In genomic region chr16:30533146-30533522, GRCh38 we compare ENCODE assay signal across 12 cellular contexts. TPM values are rescaled to one million over a fixed set of nuclear protein-coding genes. Genes with fewer than 3 reads are reported as not detected.
DNase-seq lines count a peak whose midpoint lies in the region; ATAC-seq, FAIRE-seq and TF ChIP-seq lines count a peak whose summit lies in the region.
"Had no signal": no experiment of that assay in that cellular context is flagged by ENCODE, and none has a peak within 500 bp of the region (broad histone marks: within the 10 kb centered on the region; RNA-seq: fewer than 3 reads in every experiment).

No MANE protein-coding gene starts in this region.

- H3K4me2 ChIP-seq in keratinocyte (ENCODE audit: control insufficient read depth, extremely low read depth, insufficient read depth, low read depth, low read length): peak overlapping the region; percentile 97

- no peak for DNase-seq in activated naive CD4-positive, alpha-beta T cell treated with anti-CD3 and anti-CD28 coated beads for 36 hours
- no peak for DNase-seq in activated naive CD4-positive, alpha-beta T cell treated with Interleukin-2 at 50 U/mL for 16 hours
- no peak for DNase-seq in activated CD4-positive, alpha-beta memory T cell treated with anti-CD3 and anti-CD28 coated beads for 36 hours
- DNase-seq in keratinocyte (ENCODE audit: low read depth, low spot score) (no peak), iPS-NIHi7 (ENCODE audit: extremely low spot score) (no peak), cerebellar cortex (ENCODE audit: low spot score) (no peak)
- no peak for DNase-seq in stimulated activated naive CD8-positive, alpha-beta T cell treated with anti-CD3 and anti-CD28 coated beads, Interleukin-15, amount 100 ng/mL, for 72 hours
- DNase-seq: dorsolateral prefrontal cortex; NK-92 treated with Interleukin-12 subunit alpha and Interleukin-12 subunit beta, amount 100 ng/mL, for 24 hours had no signal

- no peaks in the 10 kb centered on the region for H3K9me3 Mint-ChIP-seq in activated naive CD4-positive, alpha-beta T cell treated with anti-CD3 and anti-CD28 coated beads for 36 hours
- no peaks in the 10 kb centered on the region for H3K9me3 Mint-ChIP-seq in activated CD4-positive, alpha-beta memory T cell treated with anti-CD3 and anti-CD28 coated beads for 36 hours
- H3K9me3 Mint-ChIP-seq in stimulated activated naive CD8-positive, alpha-beta T cell treated with anti-CD3 and anti-CD28 coated beads, Interleukin-15, amount 100 ng/mL, for 72 hours: no peaks in the 10 kb centered on the region

- peaks cover 11% of the 10 kb centered on the region for H3K79me2 ChIP-seq in keratinocyte (ENCODE audit: control insufficient read depth, insufficient read depth, low read length)

- H3K9me3 ChIP-seq in keratinocyte (ENCODE audit: control insufficient read depth, low read depth, low read length): no peaks in the 10 kb centered on the region

- intact Hi-C loops in activated naive CD4-positive, alpha-beta T cell treated with anti-CD3 and anti-CD28 coated beads for 36 hours (cut with micrococcal nuclease): no loop called here
- intact Hi-C loops in activated CD4-positive, alpha-beta memory T cell treated with anti-CD3 and anti-CD28 coated beads for 36 hours (cut with micrococcal nuclease): no loop called here

- CTCF ChIA-PET in activated naive CD4-positive, alpha-beta T cell treated with anti-CD3 and anti-CD28 coated beads for 36 hours (lab: Charles Lee): interaction anchor here (1.4 to 3.5 kb wide), 2 partner anchors 39 to 84 kb away, joined by 9 to 26 read pairs; partner anchors contain the start of gene ZNF688
- CTCF ChIA-PET in activated CD4-positive, alpha-beta memory T cell treated with anti-CD3 and anti-CD28 coated beads for 36 hours (lab: Charles Lee): interaction anchor here (0.6 to 4.3 kb wide), 4 partner anchors 52 to 105 kb away, joined by 3 to 52 read pairs (median 13); partner anchors contain the start of genes DCTPP1 and ZNF785

- H3K4me3 Mint-ChIP-seq in activated naive CD4-positive, alpha-beta T cell treated with anti-CD3 and anti-CD28 coated beads for 36 hours: peak overlapping the region; percentile 72
- H3K4me3 Mint-ChIP-seq in activated CD4-positive, alpha-beta memory T cell treated with anti-CD3 and anti-CD28 coated beads for 36 hours: peak overlapping the region; percentile 74
- H3K4me3 Mint-ChIP-seq in stimulated activated naive CD8-positive, alpha-beta T cell treated with anti-CD3 and anti-CD28 coated beads, Interleukin-15, amount 100 ng/mL, for 72 hours: peak overlapping the region; percentile 92 to 96

- no peak overlapping the region for H3K27ac ChIP-seq in keratinocyte (ENCODE audit: control insufficient read depth, insufficient read depth, low read length)

- H3K9ac ChIP-seq in keratinocyte (ENCODE audit: control insufficient read depth, extremely low read depth, insufficient read depth, low read length): no peak overlapping the region

- peak overlapping the region; percentile 76 for H3K27ac Mint-ChIP-seq in activated naive CD4-positive, alpha-beta T cell treated with anti-CD3 and anti-CD28 coated beads for 36 hours
- peak overlapping the region; percentile 78 for H3K27ac Mint-ChIP-seq in activated CD4-positive, alpha-beta memory T cell treated with anti-CD3 and anti-CD28 coated beads for 36 hours
- H3K27ac Mint-ChIP-seq in stimulated activated naive CD8-positive, alpha-beta T cell treated with anti-CD3 and anti-CD28 coated beads, Interleukin-15, amount 100 ng/mL, for 72 hours: peak overlapping the region; percentile 54 to 89

- POLR2A ChIA-PET in activated CD4-positive, alpha-beta memory T cell treated with anti-CD3 and anti-CD28 coated beads for 36 hours (lab: Charles Lee): interaction anchor here (2.2 to 3.4 kb wide), 6 partner anchors 25 to 101 kb away, joined by 5 to 59 read pairs (median 21); partner anchors contain the start of genes ZNF688, ZNF764 and ZNF785

- peaks cover 53% of the 10 kb centered on the region for H3K4me1 Mint-ChIP-seq in activated naive CD4-positive, alpha-beta T cell treated with anti-CD3 and anti-CD28 coated beads for 36 hours (ENCODE audit: low read depth)
- peaks cover 42% of the 10 kb centered on the region for H3K4me1 Mint-ChIP-seq in activated CD4-positive, alpha-beta memory T cell treated with anti-CD3 and anti-CD28 coated beads for 36 hours (ENCODE audit: low read depth)
- H3K4me1 Mint-ChIP-seq in stimulated activated naive CD8-positive, alpha-beta T cell treated with anti-CD3 and anti-CD28 coated beads, Interleukin-15, amount 100 ng/mL, for 72 hours: peaks cover 63% of the 10 kb centered on the region

- TF ChIP-seq CTCF in keratinocyte (optimal IDR thresholded peaks at IDR 0.05 in 1 of 3, IDR thresholded peaks at IDR 0.05 in 1 of 3, conservative IDR thresholded peaks at IDR 0.05 in 1 of 3; ENCODE audit: extremely low read depth in 1 of 3, insufficient read depth in 2 of 3, low read length in 3 of 3): no peak

- H3K36me3 Mint-ChIP-seq in activated naive CD4-positive, alpha-beta T cell treated with anti-CD3 and anti-CD28 coated beads for 36 hours (ENCODE audit: low read depth): peaks cover 30% of the 10 kb centered on the region
- H3K36me3 Mint-ChIP-seq in activated CD4-positive, alpha-beta memory T cell treated with anti-CD3 and anti-CD28 coated beads for 36 hours: peaks cover 34% of the 10 kb centered on the region

- H3K4me3 ChIP-seq in keratinocyte (ENCODE audit: control insufficient read depth in 2 of 3, extremely low read depth in 1 of 3, insufficient read depth in 2 of 3, low read depth in 1 of 3, low read length in 3 of 3): no peak overlapping the region

- dilution Hi-C loops in keratinocyte (cut with MboI; ENCODE audit: extremely low pct_ligation_motif_present, low sequenced_read_pairs): no loop called here

- no peak for FAIRE-seq in keratinocyte (lab: Jason Lieb, UNC)
- FAIRE-seq: H54 had no signal

- H4K20me1 ChIP-seq in keratinocyte (ENCODE audit: control insufficient read depth, extremely low read depth, insufficient read depth, low read length): no peaks in the 10 kb centered on the region

- H3K36me3 ChIP-seq in keratinocyte (ENCODE audit: control insufficient read depth in 2 of 2, extremely low read depth in 1 of 2, insufficient read depth in 2 of 2, low read length in 2 of 2): no peaks in the 10 kb centered on the region

- no peak for ATAC-seq in stimulated activated naive CD8-positive, alpha-beta T cell treated with anti-CD3 and anti-CD28 coated beads, Interleukin-15, amount 100 ng/mL, for 72 hours
- ATAC-seq in GM18517 (IDR thresholded peaks at IDR 0.05; ENCODE audit: unreplicated experiment): no peak
- ATAC-seq: sciatic nerve had no signal

- peaks cover 20% of the 10 kb centered on the region for H3K4me1 ChIP-seq in keratinocyte (ENCODE audit: control insufficient read depth, extremely low read depth, insufficient read depth, low read length)

- no peaks in the 10 kb centered on the region for H3K27me3 Mint-ChIP-seq in activated naive CD4-positive, alpha-beta T cell treated with anti-CD3 and anti-CD28 coated beads for 36 hours (ENCODE audit: low read depth)
- no peaks in the 10 kb centered on the region for H3K27me3 Mint-ChIP-seq in activated CD4-positive, alpha-beta memory T cell treated with anti-CD3 and anti-CD28 coated beads for 36 hours
- H3K27me3 Mint-ChIP-seq in stimulated activated naive CD8-positive, alpha-beta T cell treated with anti-CD3 and anti-CD28 coated beads, Interleukin-15, amount 100 ng/mL, for 72 hours: no peaks in the 10 kb centered on the region

- H3K27me3 ChIP-seq in keratinocyte (ENCODE audit: control insufficient read depth, extremely low read depth, insufficient read depth, low read length): no peaks in the 10 kb centered on the region
- H3K27me3 ChIP-seq: dorsolateral prefrontal cortex had no signal

- H2AFZ ChIP-seq in keratinocyte (ENCODE audit: control insufficient read depth, low read length): no peak overlapping the region

- no peaks in the 10 kb centered on the region for H3K9me1 ChIP-seq in keratinocyte (ENCODE audit: control insufficient read depth, extremely low read depth, insufficient read depth, low read length)

RNA-seq across cellular contexts. Expression of gene ZNF747, which starts 1.5 kb away (rescaled TPM):
- total RNA-seq in activated naive CD4-positive, alpha-beta T cell treated with anti-CD3 and anti-CD28 coated beads for 36 hours: 1 to 10 TPM; 5.1 to 6.1 TPM
- 1 to 10 TPM; 7.2 to 7.6 TPM for total RNA-seq in activated CD4-positive, alpha-beta memory T cell treated with anti-CD3 and anti-CD28 coated beads for 36 hours
- polyA plus RNA-seq in keratinocyte: 2.2 to 4.3 TPM (median 2.7 TPM) in 3 replicates
- polyA plus RNA-seq in keratinocyte (2011; ENCODE audit: low read depth): 0.42 TPM
- polyA plus RNA-seq in keratinocyte (2011; cell fraction: cytosol; rRNA removed): 3.3 and 3.4 TPM in 2 replicates
- 3.2 and 4.3 TPM in 2 replicates for polyA plus RNA-seq in keratinocyte (2011; cell fraction: nucleus; rRNA removed)
- 1.4 and 2.8 TPM in 2 replicates for polyA plus RNA-seq in keratinocyte (2012; ENCODE audit: low replicate concordance)
- 1.4 to 2.5 TPM (median 1.8 TPM) in 3 replicates for polyA minus RNA-seq in keratinocyte
- 2.9 TPM for polyA minus RNA-seq in keratinocyte (2011; cell fraction: cytosol; rRNA and poly(A)+ RNA removed)
- 1.6 and 2.0 TPM in 2 replicates for polyA minus RNA-seq in keratinocyte (2011; cell fraction: nucleus; rRNA and poly(A)+ RNA removed)

RNA-seq across cellular contexts. Expression of gene ZNF768, which starts 6.8 kb away (rescaled TPM):
- total RNA-seq in activated naive CD4-positive, alpha-beta T cell treated with anti-CD3 and anti-CD28 coated beads for 36 hours: 1 to 10 TPM; 7.8 to 8.3 TPM
- 10 to 100 TPM; 14.2 to 14.3 TPM for total RNA-seq in activated CD4-positive, alpha-beta memory T cell treated with anti-CD3 and anti-CD28 coated beads for 36 hours
- 10.9 to 16.6 TPM (median 13.7 TPM) in 3 replicates for polyA plus RNA-seq in keratinocyte
- polyA plus RNA-seq in keratinocyte (2011; ENCODE audit: low read depth): 4.4 TPM
- polyA plus RNA-seq in keratinocyte (2011; cell fraction: cytosol; rRNA removed): 12.5 and 22.1 TPM in 2 replicates
- 21.7 and 32.7 TPM in 2 replicates for polyA plus RNA-seq in keratinocyte (2011; cell fraction: nucleus; rRNA removed)
- 17.2 and 19.4 TPM in 2 replicates for polyA plus RNA-seq in keratinocyte (2012; ENCODE audit: low replicate concordance)
- 6.5 to 10.8 TPM (median 9.9 TPM) in 3 replicates for polyA minus RNA-seq in keratinocyte
- polyA minus RNA-seq in keratinocyte (2011; cell fraction: cytosol; rRNA and poly(A)+ RNA removed): 26.9 TPM
- polyA minus RNA-seq in keratinocyte (2011; cell fraction: nucleus; rRNA and poly(A)+ RNA removed): 10.2 and 10.3 TPM in 2 replicates

RNA-seq across cellular contexts. Expression of gene ZNF764, which starts 25.0 kb away (rescaled TPM):
- total RNA-seq in activated naive CD4-positive, alpha-beta T cell treated with anti-CD3 and anti-CD28 coated beads for 36 hours: 1 to 10 TPM; 7.6 to 9.5 TPM
- total RNA-seq in activated CD4-positive, alpha-beta memory T cell treated with anti-CD3 and anti-CD28 coated beads for 36 hours: 10 to 100 TPM; 13.7 to 14.2 TPM
- 1.6 to 2.3 TPM (median 1.6 TPM) in 3 replicates for polyA plus RNA-seq in keratinocyte
- polyA plus RNA-seq in keratinocyte (2011; ENCODE audit: low read depth): 0.31 TPM
- 1.3 and 1.5 TPM in 2 replicates for polyA plus RNA-seq in keratinocyte (2011; cell fraction: cytosol; rRNA removed)
- 2.9 and 4.0 TPM in 2 replicates for polyA plus RNA-seq in keratinocyte (2011; cell fraction: nucleus; rRNA removed)
- 1.7 and 2.8 TPM in 2 replicates for polyA plus RNA-seq in keratinocyte (2012; ENCODE audit: low replicate concordance)
- 0.86 to 1.3 TPM (median 1.2 TPM) in 3 replicates for polyA minus RNA-seq in keratinocyte
- 3.3 TPM for polyA minus RNA-seq in keratinocyte (2011; cell fraction: cytosol; rRNA and poly(A)+ RNA removed)
- polyA minus RNA-seq in keratinocyte (2011; cell fraction: nucleus; rRNA and poly(A)+ RNA removed): 3.0 and 3.3 TPM in 2 replicates

RNA-seq across cellular contexts. Expression of gene ZNF688, which starts 38.4 kb away (rescaled TPM):
- 1 to 10 TPM; 3.7 to 3.9 TPM for total RNA-seq in activated naive CD4-positive, alpha-beta T cell treated with anti-CD3 and anti-CD28 coated beads for 36 hours
- total RNA-seq in activated CD4-positive, alpha-beta memory T cell treated with anti-CD3 and anti-CD28 coated beads for 36 hours: 1 to 10 TPM; 9.2 to 9.3 TPM
- polyA plus RNA-seq in keratinocyte: 3.8 to 4.9 TPM (median 4.3 TPM) in 3 replicates
- polyA plus RNA-seq in keratinocyte (2011; ENCODE audit: low read depth): 4.8 TPM
- 1.9 and 5.0 TPM in 2 replicates for polyA plus RNA-seq in keratinocyte (2011; cell fraction: cytosol; rRNA removed)
- 8.3 and 8.5 TPM in 2 replicates for polyA plus RNA-seq in keratinocyte (2011; cell fraction: nucleus; rRNA removed)
- polyA plus RNA-seq in keratinocyte (2012; ENCODE audit: low replicate concordance): 6.4 TPM in 2 replicates
- 0.35 to 2.5 TPM (median 1.4 TPM) in 3 replicates for polyA minus RNA-seq in keratinocyte
- polyA minus RNA-seq in keratinocyte (2011; cell fraction: cytosol; rRNA and poly(A)+ RNA removed): 3.1 TPM
- polyA minus RNA-seq in keratinocyte (2011; cell fraction: nucleus; rRNA and poly(A)+ RNA removed): 2.6 and 3.1 TPM in 2 replicates

RNA-seq across cellular contexts. Expression of gene ZNF785, which starts 52.4 kb away (rescaled TPM):
- 10 to 100 TPM; 11.9 to 13.2 TPM for total RNA-seq in activated naive CD4-positive, alpha-beta T cell treated with anti-CD3 and anti-CD28 coated beads for 36 hours
- total RNA-seq in activated CD4-positive, alpha-beta memory T cell treated with anti-CD3 and anti-CD28 coated beads for 36 hours: 10 to 100 TPM; 14.0 to 15.0 TPM
- 3.4 to 4.6 TPM (median 4.1 TPM) in 3 replicates for polyA plus RNA-seq in keratinocyte
- 2.4 TPM for polyA plus RNA-seq in keratinocyte (2011; ENCODE audit: low read depth)
- polyA plus RNA-seq in keratinocyte (2011; cell fraction: cytosol; rRNA removed): 1.6 and 2.4 TPM in 2 replicates
- polyA plus RNA-seq in keratinocyte (2011; cell fraction: nucleus; rRNA removed): 12.7 and 13.0 TPM in 2 replicates
- 4.0 and 5.0 TPM in 2 replicates for polyA plus RNA-seq in keratinocyte (2012; ENCODE audit: low replicate concordance)
- 2.4 to 5.2 TPM (median 3.0 TPM) in 3 replicates for polyA minus RNA-seq in keratinocyte
- polyA minus RNA-seq in keratinocyte (2011; cell fraction: cytosol; rRNA and poly(A)+ RNA removed): 4.8 TPM
- polyA minus RNA-seq in keratinocyte (2011; cell fraction: nucleus; rRNA and poly(A)+ RNA removed): 3.8 and 5.4 TPM in 2 replicates
